ENCODE assay signal across 1 cellular context in genomic region chr12:57451233-57451778, GRCh38.
A peak's percentile ranks its signal among the peaks of the same experiment; 100 is the strongest.
TF ChIP-seq lines count a peak whose summit lies in the region.

No MANE protein-coding gene starts in this region.

TF ChIP-seq in HepG2, 621 proteins besides CTCF, POLR2A, EP300 and RAD21 (continued from another document and continues in another):
- TF ChIP-seq BCLAF1 (IDR thresholded peaks at IDR 0.05), result no peak
- 0 out of 2 replicates have a peak, but pooled peaks have one; percentile 55 for TF ChIP-seq HOXD1 (CRISPR knock-in tag; IDR thresholded peaks at IDR 0.05)
- TF ChIP-seq, protein P1, sequence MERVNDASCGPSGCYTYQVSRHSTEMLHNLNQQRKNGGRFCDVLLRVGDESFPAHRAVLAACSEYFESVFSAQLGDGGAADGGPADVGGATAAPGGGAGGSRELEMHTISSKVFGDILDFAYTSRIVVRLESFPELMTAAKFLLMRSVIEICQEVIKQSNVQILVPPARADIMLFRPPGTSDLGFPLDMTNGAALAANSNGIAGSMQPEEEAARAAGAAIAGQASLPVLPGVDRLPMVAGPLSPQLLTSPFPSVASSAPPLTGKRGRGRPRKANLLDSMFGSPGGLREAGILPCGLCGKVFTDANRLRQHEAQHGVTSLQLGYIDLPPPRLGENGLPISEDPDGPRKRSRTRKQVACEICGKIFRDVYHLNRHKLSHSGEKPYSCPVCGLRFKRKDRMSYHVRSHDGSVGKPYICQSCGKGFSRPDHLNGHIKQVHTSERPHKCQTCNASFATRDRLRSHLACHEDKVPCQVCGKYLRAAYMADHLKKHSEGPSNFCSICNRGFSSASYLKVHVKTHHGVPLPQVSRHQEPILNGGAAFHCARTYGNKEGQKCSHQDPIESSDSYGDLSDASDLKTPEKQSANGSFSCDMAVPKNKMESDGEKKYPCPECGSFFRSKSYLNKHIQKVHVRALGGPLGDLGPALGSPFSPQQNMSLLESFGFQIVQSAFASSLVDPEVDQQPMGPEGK (CRISPR knock-in tag; IDR thresholded peaks at IDR 0.05), result peak; percentile 98
- TF ChIP-seq, protein P2, sequence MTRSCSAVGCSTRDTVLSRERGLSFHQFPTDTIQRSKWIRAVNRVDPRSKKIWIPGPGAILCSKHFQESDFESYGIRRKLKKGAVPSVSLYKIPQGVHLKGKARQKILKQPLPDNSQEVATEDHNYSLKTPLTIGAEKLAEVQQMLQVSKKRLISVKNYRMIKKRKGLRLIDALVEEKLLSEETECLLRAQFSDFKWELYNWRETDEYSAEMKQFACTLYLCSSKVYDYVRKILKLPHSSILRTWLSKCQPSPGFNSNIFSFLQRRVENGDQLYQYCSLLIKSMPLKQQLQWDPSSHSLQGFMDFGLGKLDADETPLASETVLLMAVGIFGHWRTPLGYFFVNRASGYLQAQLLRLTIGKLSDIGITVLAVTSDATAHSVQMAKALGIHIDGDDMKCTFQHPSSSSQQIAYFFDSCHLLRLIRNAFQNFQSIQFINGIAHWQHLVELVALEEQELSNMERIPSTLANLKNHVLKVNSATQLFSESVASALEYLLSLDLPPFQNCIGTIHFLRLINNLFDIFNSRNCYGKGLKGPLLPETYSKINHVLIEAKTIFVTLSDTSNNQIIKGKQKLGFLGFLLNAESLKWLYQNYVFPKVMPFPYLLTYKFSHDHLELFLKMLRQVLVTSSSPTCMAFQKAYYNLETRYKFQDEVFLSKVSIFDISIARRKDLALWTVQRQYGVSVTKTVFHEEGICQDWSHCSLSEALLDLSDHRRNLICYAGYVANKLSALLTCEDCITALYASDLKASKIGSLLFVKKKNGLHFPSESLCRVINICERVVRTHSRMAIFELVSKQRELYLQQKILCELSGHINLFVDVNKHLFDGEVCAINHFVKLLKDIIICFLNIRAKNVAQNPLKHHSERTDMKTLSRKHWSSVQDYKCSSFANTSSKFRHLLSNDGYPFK (CRISPR knock-in tag; IDR thresholded peaks at IDR 0.05; ENCODE audit: borderline replicate concordance), result peak; percentile 45; the same call in 1 of the 2 replicates
- TF ChIP-seq ZKSCAN8 (CRISPR knock-in tag; IDR thresholded peaks at IDR 0.05; ENCODE audit: borderline replicate concordance), result 0 out of 2 replicates have a peak, but pooled peaks have one; percentile 71
- no peak for TF ChIP-seq ZNF850 (CRISPR knock-in tag; conservative IDR thresholded peaks at IDR 0.05)
- TF ChIP-seq ZNF33A (CRISPR knock-in tag; IDR thresholded peaks at IDR 0.05; ENCODE audit: borderline replicate concordance), result peak; percentile 87; the same call in 1 of the 2 replicates
- TF ChIP-seq AGO2 (optimal IDR thresholded peaks at IDR 0.05; ENCODE audit: low read depth, low read length), result no peak
- TF ChIP-seq ATF3 (CRISPR knock-in tag; IDR thresholded peaks at IDR 0.05), result peak; percentile 76
- TF ChIP-seq POLR2G (IDR thresholded peaks at IDR 0.05; ENCODE audit: low read depth, low read length), result peak; percentile 63
- peak; percentile 94 for TF ChIP-seq MEIS1 (CRISPR knock-in tag; IDR thresholded peaks at IDR 0.05; ENCODE audit: borderline replicate concordance)
- TF ChIP-seq DPF2 (CRISPR knock-in tag; IDR thresholded peaks at IDR 0.05; ENCODE audit: borderline replicate concordance, low read depth), result peak; percentile 99
- peak; percentile 85; the same call in 1 of the 2 replicates for TF ChIP-seq ETV6 (CRISPR knock-in tag; conservative IDR thresholded peaks at IDR 0.05)
- no peak for TF ChIP-seq SIN3A (IDR thresholded peaks at IDR 0.05; ENCODE audit: borderline replicate concordance, low read depth, low read length)
- TF ChIP-seq FOXK2 (IDR thresholded peaks at IDR 0.05), result peak; percentile 71; the same call in 1 of the 2 replicates
- 0 out of 2 replicates have a peak, but pooled peaks have one; percentile 31 for TF ChIP-seq ZNF280D (CRISPR knock-in tag; IDR thresholded peaks at IDR 0.05)
- TF ChIP-seq KMT2A (CRISPR knock-in tag; IDR thresholded peaks at IDR 0.05), result 0 out of 2 replicates have a peak, but pooled peaks have one; percentile 42
- TF ChIP-seq RXRB (CRISPR knock-in tag; IDR thresholded peaks at IDR 0.05; ENCODE audit: borderline replicate concordance), result peak; percentile 99
- TF ChIP-seq FOSL2 (CRISPR knock-in tag; IDR thresholded peaks at IDR 0.05), result peak; percentile 81
- peak; percentile 96 for TF ChIP-seq MEF2D (CRISPR knock-in tag; IDR thresholded peaks at IDR 0.05)
- no peak for TF ChIP-seq MATR3 (CRISPR knock-in tag; IDR thresholded peaks at IDR 0.05)
- TF ChIP-seq ZNF616 (CRISPR knock-in tag; IDR thresholded peaks at IDR 0.05; ENCODE audit: low read depth), result no peak
- peak; percentile 77 for TF ChIP-seq ZNF564 (CRISPR knock-in tag; IDR thresholded peaks at IDR 0.05)
- TF ChIP-seq ZNF292 (CRISPR knock-in tag; IDR thresholded peaks at IDR 0.05; ENCODE audit: borderline replicate concordance, low read depth), result peak; percentile 60; the same call in 1 of the 2 replicates
- TF ChIP-seq, protein P3, sequence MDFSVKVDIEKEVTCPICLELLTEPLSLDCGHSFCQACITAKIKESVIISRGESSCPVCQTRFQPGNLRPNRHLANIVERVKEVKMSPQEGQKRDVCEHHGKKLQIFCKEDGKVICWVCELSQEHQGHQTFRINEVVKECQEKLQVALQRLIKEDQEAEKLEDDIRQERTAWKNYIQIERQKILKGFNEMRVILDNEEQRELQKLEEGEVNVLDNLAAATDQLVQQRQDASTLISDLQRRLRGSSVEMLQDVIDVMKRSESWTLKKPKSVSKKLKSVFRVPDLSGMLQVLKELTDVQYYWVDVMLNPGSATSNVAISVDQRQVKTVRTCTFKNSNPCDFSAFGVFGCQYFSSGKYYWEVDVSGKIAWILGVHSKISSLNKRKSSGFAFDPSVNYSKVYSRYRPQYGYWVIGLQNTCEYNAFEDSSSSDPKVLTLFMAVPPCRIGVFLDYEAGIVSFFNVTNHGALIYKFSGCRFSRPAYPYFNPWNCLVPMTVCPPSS (IDR thresholded peaks at IDR 0.05), result no peak
- TF ChIP-seq SIX4 (CRISPR knock-in tag; IDR thresholded peaks at IDR 0.05), result peak; percentile 96
- TF ChIP-seq ZNF709 (CRISPR knock-in tag; IDR thresholded peaks at IDR 0.05), result 0 out of 2 replicates have a peak, but pooled peaks have one; percentile 42
- TF ChIP-seq ZNF430 (CRISPR knock-in tag; IDR thresholded peaks at IDR 0.05), result peak; percentile 85; the same call in 1 of the 2 replicates
- TF ChIP-seq, protein P4, sequence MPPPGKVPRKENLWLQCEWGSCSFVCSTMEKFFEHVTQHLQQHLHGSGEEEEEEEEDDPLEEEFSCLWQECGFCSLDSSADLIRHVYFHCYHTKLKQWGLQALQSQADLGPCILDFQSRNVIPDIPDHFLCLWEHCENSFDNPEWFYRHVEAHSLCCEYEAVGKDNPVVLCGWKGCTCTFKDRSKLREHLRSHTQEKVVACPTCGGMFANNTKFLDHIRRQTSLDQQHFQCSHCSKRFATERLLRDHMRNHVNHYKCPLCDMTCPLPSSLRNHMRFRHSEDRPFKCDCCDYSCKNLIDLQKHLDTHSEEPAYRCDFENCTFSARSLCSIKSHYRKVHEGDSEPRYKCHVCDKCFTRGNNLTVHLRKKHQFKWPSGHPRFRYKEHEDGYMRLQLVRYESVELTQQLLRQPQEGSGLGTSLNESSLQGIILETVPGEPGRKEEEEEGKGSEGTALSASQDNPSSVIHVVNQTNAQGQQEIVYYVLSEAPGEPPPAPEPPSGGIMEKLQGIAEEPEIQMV (CRISPR knock-in tag; IDR thresholded peaks at IDR 0.05; ENCODE audit: low read depth), result peak; percentile 92
- TF ChIP-seq FOXK1 (CRISPR knock-in tag; IDR thresholded peaks at IDR 0.05; ENCODE audit: borderline replicate concordance, low read depth), result peak; percentile 98
- TF ChIP-seq KLF6 (CRISPR knock-in tag; IDR thresholded peaks at IDR 0.05), result peak; percentile 88; the same call in 1 of the 2 replicates
- peak; percentile 87 for TF ChIP-seq ZNF343 (CRISPR knock-in tag; IDR thresholded peaks at IDR 0.05)
- TF ChIP-seq ISX (CRISPR knock-in tag; conservative IDR thresholded peaks at IDR 0.05), result no peak
- peak; percentile 69; the same call in 1 of the 2 replicates for TF ChIP-seq ZNF337 (CRISPR knock-in tag; IDR thresholded peaks at IDR 0.05; ENCODE audit: borderline replicate concordance, low read depth)
- TF ChIP-seq ZNF83 (CRISPR knock-in tag; IDR thresholded peaks at IDR 0.05; ENCODE audit: borderline replicate concordance), result no peak
- TF ChIP-seq ZNF710 (CRISPR knock-in tag; IDR thresholded peaks at IDR 0.05; ENCODE audit: borderline replicate concordance), result peak; percentile 82; the same call in 1 of the 2 replicates
- no peak for TF ChIP-seq ZNF674 (CRISPR knock-in tag; IDR thresholded peaks at IDR 0.05; ENCODE audit: low read depth)
- peak; percentile 88; the same call in 1 of the 2 replicates for TF ChIP-seq KDM1A (CRISPR knock-in tag; IDR thresholded peaks at IDR 0.05)
- peak; percentile 73; the same call in 1 of the 2 replicates for TF ChIP-seq ZNF543 (CRISPR knock-in tag; IDR thresholded peaks at IDR 0.05)
- peak; percentile 96 for TF ChIP-seq SAP130 (CRISPR knock-in tag; IDR thresholded peaks at IDR 0.05; ENCODE audit: low read depth)
- TF ChIP-seq, protein P5, sequence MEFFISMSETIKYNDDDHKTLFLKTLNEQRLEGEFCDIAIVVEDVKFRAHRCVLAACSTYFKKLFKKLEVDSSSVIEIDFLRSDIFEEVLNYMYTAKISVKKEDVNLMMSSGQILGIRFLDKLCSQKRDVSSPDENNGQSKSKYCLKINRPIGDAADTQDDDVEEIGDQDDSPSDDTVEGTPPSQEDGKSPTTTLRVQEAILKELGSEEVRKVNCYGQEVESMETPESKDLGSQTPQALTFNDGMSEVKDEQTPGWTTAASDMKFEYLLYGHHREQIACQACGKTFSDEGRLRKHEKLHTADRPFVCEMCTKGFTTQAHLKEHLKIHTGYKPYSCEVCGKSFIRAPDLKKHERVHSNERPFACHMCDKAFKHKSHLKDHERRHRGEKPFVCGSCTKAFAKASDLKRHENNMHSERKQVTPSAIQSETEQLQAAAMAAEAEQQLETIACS (CRISPR knock-in tag; IDR thresholded peaks at IDR 0.05), result no peak
- TF ChIP-seq ATF7-NPFF (CRISPR knock-in tag; IDR thresholded peaks at IDR 0.05; ENCODE audit: low read depth), result 0 out of 2 replicates have a peak, but pooled peaks have one; percentile 56
- TF ChIP-seq ZFP37 (CRISPR knock-in tag; IDR thresholded peaks at IDR 0.05; ENCODE audit: borderline replicate concordance), result no peak
- peak; percentile 95; the same call in 1 of the 2 replicates for TF ChIP-seq ZNF510 (CRISPR knock-in tag; IDR thresholded peaks at IDR 0.05; ENCODE audit: low read depth)
- peak; percentile 80 for TF ChIP-seq ZMYM3 (CRISPR knock-in tag; IDR thresholded peaks at IDR 0.05)
- TF ChIP-seq ZNF34 (CRISPR knock-in tag; IDR thresholded peaks at IDR 0.05; ENCODE audit: borderline replicate concordance), result peak; percentile 85; the same call in 1 of the 2 replicates
